ENCODE assay signal across 27 cellular contexts in genomic region chr19:6979341-6979740, GRCh38. TPM values are rescaled to one million over a fixed set of nuclear protein-coding genes. Genes with fewer than 3 reads are reported as not detected.
"Had no signal": no experiment of that assay in that cellular context is flagged by ENCODE, and none has a peak within 500 bp of the region (broad histone marks: within the 10 kb centered on the region; RNA-seq: fewer than 3 reads in every experiment).

No MANE protein-coding gene starts in this region.

- DNase-seq: effector CD8-positive, alpha-beta T cell; endodermal cell; foreskin fibroblast; gastrocnemius medialis; head of caudate nucleus; kidney; natural killer cell; occipital lobe; ovary; posterior cingulate gyrus; psoas muscle; right cardiac atrium; sigmoid colon; stimulated activated naive CD4-positive, alpha-beta T cell treated with Interleukin-2 at 50 U/mL for 16 hours; upper lobe of left lung had no signal

- H3K27ac Mint-ChIP-seq: endodermal cell; memory B cell; natural killer cell; stimulated activated effector memory CD8-positive, alpha-beta T cell treated with anti-CD3 and anti-CD28 coated beads, Interleukin-12 subunit alpha, Interleukin-12 subunit beta, amount 100 ng/mL, for 72 hours had no signal

- H3K36me3 Mint-ChIP-seq: stimulated activated effector memory CD8-positive, alpha-beta T cell treated with anti-CD3 and anti-CD28 coated beads, Interleukin-12 subunit alpha, Interleukin-12 subunit beta, amount 100 ng/mL, for 72 hours had no signal

- H3K4me1 Mint-ChIP-seq: endodermal cell; memory B cell; natural killer cell; stimulated activated effector memory CD8-positive, alpha-beta T cell treated with anti-CD3 and anti-CD28 coated beads, Interleukin-12 subunit alpha, Interleukin-12 subunit beta, amount 100 ng/mL, for 72 hours had no signal

- ATAC-seq: esophagus mucosa; gastrocnemius medialis; left lobe of liver; natural killer cell; psoas muscle; right cardiac atrium; stimulated activated effector memory CD8-positive, alpha-beta T cell treated with anti-CD3 and anti-CD28 coated beads, Interleukin-12 subunit alpha, Interleukin-12 subunit beta, amount 100 ng/mL, for 72 hours had no signal

- H3K4me3 Mint-ChIP-seq: endodermal cell; memory B cell; natural killer cell; stimulated activated effector memory CD8-positive, alpha-beta T cell treated with anti-CD3 and anti-CD28 coated beads, Interleukin-12 subunit alpha, Interleukin-12 subunit beta, amount 100 ng/mL, for 72 hours had no signal

RNA-seq across cellular contexts. Expression of gene MBD3L2B, which starts 41.9 kb away (rescaled TPM):
- total RNA-seq: endodermal cell, esophagus mucosa, gastrocnemius medialis, glomerular endothelial cell, kidney, left lobe of liver, liver, lung, mononuclear cell, natural killer cell, occipital lobe, ovary, psoas muscle, renal cortical epithelial cell, right cardiac atrium, sigmoid colon, skeletal muscle tissue, thoracic aorta, tibial nerve, upper lobe of left lung had no signal

RNA-seq across cellular contexts. Expression of gene MBD3L5, which starts 51.0 kb away (rescaled TPM):
- total RNA-seq: endodermal cell, esophagus mucosa, gastrocnemius medialis, glomerular endothelial cell, kidney, left lobe of liver, liver, lung, mononuclear cell, natural killer cell, occipital lobe, ovary, psoas muscle, renal cortical epithelial cell, right cardiac atrium, sigmoid colon, skeletal muscle tissue, thoracic aorta, tibial nerve, upper lobe of left lung had no signal
